32 cellular contexts compared by ENCODE assay signal in genomic region chr2:1863861-1864260, GRCh38.
"Had no signal": no experiment of that assay in that cellular context is flagged by ENCODE, and none has a peak within 500 bp of the region (broad histone marks: within the 10 kb centered on the region; RNA-seq: fewer than 3 reads in every experiment).

No MANE protein-coding gene starts in this region.

- H3K27ac ChIP-seq: brain microvascular endothelial cell, KMS-11, PC-9, VCaP had no signal

- H3K4me2 ChIP-seq: KMS-11, PC-9 had no signal

- H2AFZ ChIP-seq: PC-9 had no signal

- DNase-seq: activated B cell treated with CpG ODN at 0.5 μM for 24 hours; activated CD4-positive, alpha-beta memory T cell treated with anti-CD3 and anti-CD28 coated beads, Interleukin-2, amount 10 ng/mL, durations not matched to agents 7 days and 5 days; activated CD4-positive, alpha-beta T cell treated with anti-CD3 and anti-CD28 coated beads for 1 hour; activated CD4-positive, alpha-beta T cell treated with anti-CD3 and anti-CD28 coated beads for 48 hours; activated CD8-positive, alpha-beta memory T cell treated with anti-CD3 and anti-CD28 coated beads for 24 hours; activated CD8-positive, alpha-beta memory T cell treated with anti-CD3 and anti-CD28 coated beads, Interleukin-2, amount 10 ng/mL, durations not matched to agents 7 days and 5 days; activated CD8-positive, alpha-beta memory T cell treated with anti-CD3 and anti-CD28 coated beads, Interleukin-2, amount 50 U/mL, for 48 hours; activated effector memory CD4-positive, alpha-beta T cell treated with Interleukin-2 at 50 U/mL for 16 hours; activated naive CD4-positive, alpha-beta T cell treated with anti-CD3 and anti-CD28 coated beads, Interleukin-2, amount 10 ng/mL, durations not matched to agents 7 days and 5 days; activated naive CD8-positive, alpha-beta T cell treated with anti-CD3 and anti-CD28 coated beads, Interleukin-2, amount 50 U/mL, for 24 hours; activated T-cell treated with anti-CD3 and anti-CD28 coated beads, Interleukin-2, amount 50 U/mL, for 48 hours; aorta; brain microvascular endothelial cell; MM.1S; MV-4-11; NCI-H1092 treated with DMSO at 0.1 percent for 48 hours; NCI-H146; NCI-H2029 treated with DMSO at 0.1 percent for 48 hours; NCI-H2107; NCI-H2171; NCI-H510A; NCI-H526; NCI-H748 treated with DMSO at 0.1 percent for 48 hours; NK-92 treated with Interleukin-12 subunit alpha and Interleukin-12 subunit beta, amount 100 ng/mL, for 24 hours; PC-9; Right ventricle myocardium superior; SW 1271; T-helper 1 cell; T-helper 2 cell; T-helper 9 cell had no signal

- ATAC-seq: activated CD8-positive, alpha-beta memory T cell treated with anti-CD3 and anti-CD28 coated beads, Interleukin-2, amount 10 ng/mL, durations not matched to agents 7 days and 5 days; activated naive CD8-positive, alpha-beta T cell treated with anti-CD3 and anti-CD28 coated beads, Interleukin-2, amount 50 U/mL, for 24 hours had no signal

- H3K36me3 ChIP-seq: brain microvascular endothelial cell had no signal

- H3K4me3 ChIP-seq: PC-9 had no signal

- H3K9ac ChIP-seq: KMS-11 had no signal
